In the genomic region with DNA sequence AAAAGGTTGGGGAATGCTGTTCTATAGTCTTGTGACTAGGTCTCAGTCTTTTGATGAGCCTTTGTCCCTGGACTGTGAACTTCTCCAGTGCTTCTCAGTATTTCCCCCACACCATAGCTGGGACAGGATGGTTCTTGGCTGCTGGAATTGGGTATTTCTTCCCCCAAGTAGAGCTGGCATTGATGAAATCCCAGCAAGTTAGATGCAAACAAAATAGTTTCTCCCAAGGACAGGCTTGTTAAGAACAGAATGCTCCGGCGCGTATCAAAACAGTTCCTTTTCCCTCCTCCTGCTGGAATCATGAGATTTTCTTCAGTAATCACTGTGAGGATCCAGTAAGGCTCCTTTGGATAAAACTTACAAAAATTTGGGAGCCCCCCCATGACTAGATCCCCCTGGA, we compare ENCODE assay signal across 22 cellular contexts.
DNase-seq lines count a peak whose midpoint lies in the region; FAIRE-seq and TF ChIP-seq lines count a peak whose summit lies in the region.
"Had no signal": no experiment of that assay in that cellular context is flagged by ENCODE, and none has a peak within 500 bp of the region (broad histone marks: within the 10 kb centered on the region; RNA-seq: fewer than 3 reads in every experiment).

No MANE protein-coding gene starts in this region.

- no peak overlapping the region for H4K91ac ChIP-seq in H1 (replicated peaks; ENCODE audit: insufficient read length, low read length)

- H3K14ac ChIP-seq in H1 (ENCODE audit: insufficient read length), result no peak overlapping the region

- H2AFZ ChIP-seq in H1 (ENCODE audit: low read length), result no peak overlapping the region

- H2AK5ac ChIP-seq in H1 (ENCODE audit: low read depth, low read length), result no peak overlapping the region
- no peak overlapping the region for H2AK5ac ChIP-seq in mesendoderm (ENCODE audit: low read length)

- H3K27ac ChIP-seq in H1 (ENCODE audit: low read depth, low read length), result no peak overlapping the region
- peak overlapping the region; percentile 13 for H3K27ac ChIP-seq in mesendoderm (ENCODE audit: low read depth, low read length)
- H3K27ac ChIP-seq in sigmoid colon, result peak overlapping the region; percentile 74 to 84 (median 78)
- H3K27ac ChIP-seq: C4-2B had no signal

- FAIRE-seq in H1 (lab: Jason Lieb, UNC), result no peak
- FAIRE-seq: D721Med, GM12891, HepG2 had no signal

- H4K20me1 ChIP-seq in H1 (replicated peaks in 1 of 2; ENCODE audit: control insufficient read depth in 1 of 2, insufficient read depth in 2 of 2, low read length in 2 of 2), result no peaks in the 10 kb centered on the region

- H2BK5ac ChIP-seq in H1 (ENCODE audit: low read depth, low read length) (no peak overlapping the region), mesendoderm (ENCODE audit: low read length) (no peak overlapping the region)

- H3K23ac ChIP-seq in H1 (ENCODE audit: insufficient read length) (no peak overlapping the region), mesendoderm (ENCODE audit: low read length) (no peak overlapping the region)

- no peak overlapping the region for H2BK20ac ChIP-seq in H1 (ENCODE audit: low read length)

- 100% methylated on average over 3 of the region's 3 CpGs; no CpG with 5 or more reads in 1 of the 2 experiments for WGBS in H1 (ENCODE audit: extremely low coverage in 1 of 2, insufficient coverage in 1 of 2, insufficient read length in 1 of 2, insufficient replicate concordance in 2 of 2, low coverage in 1 of 2, low lambda C conversion rate in 2 of 2, missing lambda C conversion rate in 1 of 2), 2 experiments
- no CpG with 5 or more reads among the region's 3 CpGs for WGBS in mesendoderm (ENCODE audit: extremely low coverage, insufficient coverage, low lambda C conversion rate)
- WGBS in sigmoid colon, 2 donors, result 94 to 96% methylated on average over 3 of the region's 3 CpGs

- H3K4ac ChIP-seq in H1 (replicated peaks; ENCODE audit: insufficient read length, low read depth, low read length), result no peak overlapping the region
- H3K4ac ChIP-seq in mesendoderm (ENCODE audit: low read depth, low read length), result no peak overlapping the region

- TF ChIP-seq RAD21 in H1 (IDR thresholded peaks at IDR 0.05 in 1 of 2, conservative IDR thresholded peaks at IDR 0.05 in 1 of 2; ENCODE audit: low read depth in 2 of 2, low read length in 2 of 2), result no peak

- H3K4me3 ChIP-seq in H1 (ENCODE audit: extremely low read depth in 1 of 4, insufficient read depth in 2 of 4, low read depth in 3 of 4, low read length in 4 of 4), result no peak overlapping the region
- no peak overlapping the region for H3K4me3 ChIP-seq in mesendoderm (ENCODE audit: low read length)
- H3K4me3 ChIP-seq in sigmoid colon, result no peak overlapping the region

- H3K56ac ChIP-seq in H1 (replicated peaks; ENCODE audit: insufficient read length, low read depth, low read length), result no peak overlapping the region
- no peak overlapping the region for H3K56ac ChIP-seq in mesendoderm (ENCODE audit: low read length)

- no peaks in the 10 kb centered on the region for H3K4me1 ChIP-seq in H1 (replicated peaks in 1 of 4; ENCODE audit: control insufficient read depth in 3 of 4, insufficient read depth in 4 of 4, low read length in 3 of 4)
- H3K4me1 ChIP-seq in mesendoderm (ENCODE audit: control insufficient read depth, low read depth, low read length), result peaks cover 3% of the 10 kb centered on the region
- peaks cover 0 to 27% (median 19%) of the 10 kb centered on the region in 4 donors for H3K4me1 ChIP-seq in sigmoid colon

- H4K5ac ChIP-seq in H1 (ENCODE audit: insufficient read length, low read depth, low read length) (no peak overlapping the region), mesendoderm (ENCODE audit: low read length) (no peak overlapping the region)

- TF ChIP-seq CTCF in H1 (IDR thresholded peaks at IDR 0.05; ENCODE audit: control extremely low read depth in 1 of 3, insufficient read depth in 1 of 3, low read depth in 1 of 3, low read length in 3 of 3), result no peak
- no peak for TF ChIP-seq CTCF in sigmoid colon (IDR thresholded peaks at IDR 0.05)

- peaks cover 0 to 8% (median 0%) of the 10 kb centered on the region in 4 experiments; a peak in 2 of 8 replicates for H3K36me3 ChIP-seq in H1 (ENCODE audit: control insufficient read depth in 2 of 4, insufficient read depth in 4 of 4, low read length in 3 of 4)
- H3K36me3 ChIP-seq in mesendoderm (ENCODE audit: control insufficient read depth, insufficient read depth, low read length), result no peaks in the 10 kb centered on the region
- H3K36me3 ChIP-seq in sigmoid colon, result no peaks in the 10 kb centered on the region

- H2BK15ac ChIP-seq in H1 (ENCODE audit: low read length) (no peak overlapping the region), mesendoderm (replicated peaks; ENCODE audit: low read depth) (no peak overlapping the region)

- H3K4me2 ChIP-seq in H1 (ENCODE audit: insufficient read depth in 1 of 2, low read depth in 2 of 2, low read length in 2 of 2) (no peak overlapping the region), mesendoderm (ENCODE audit: low read length) (no peak overlapping the region)

- peaks cover 2% of the 10 kb centered on the region; the same call in 1 of the 2 replicates for H3K79me1 ChIP-seq in H1 (ENCODE audit: low read depth, low read length)
- no peaks in the 10 kb centered on the region for H3K79me1 ChIP-seq in mesendoderm (ENCODE audit: low read length)

- POLR2A ChIA-PET in H1 (lab: Charles Lee; ENCODE audit: partially characterized antibody), result interaction anchor here (1.7 kb wide), 1 partner anchor 10 kb away, joined by 5 read pairs; no protein-coding TSS in a partner anchor

- TF ChIP-seq POLR2A in H1 (IDR thresholded peaks at IDR 0.05; ENCODE audit: control extremely low read depth in 1 of 2, low read depth in 2 of 2, low read length in 2 of 2) (no peak), sigmoid colon (IDR thresholded peaks at IDR 0.05) (no peak)

- H3K23me2 ChIP-seq in H1 (ENCODE audit: low read depth, low read length), result no peaks in the 10 kb centered on the region

- CTCF ChIA-PET in H1 (lab: Charles Lee; ENCODE audit: partially characterized antibody), result interaction anchor here (0.6 to 1.1 kb wide), 2 partner anchors 12 to 260 kb away, joined by 3 to 4 read pairs; no protein-coding TSS in a partner anchor

- H3K18ac ChIP-seq in H1 (ENCODE audit: extremely low read depth, low read length), result no peak overlapping the region
- H3K18ac ChIP-seq in mesendoderm (ENCODE audit: low read length), result peak overlapping the region; percentile 23

- no peak overlapping the region for H2BK12ac ChIP-seq in H1 (ENCODE audit: low read depth, low read length)

- H3K79me2 ChIP-seq in H1 (ENCODE audit: control insufficient read depth in 1 of 2, insufficient read depth in 2 of 2, low read length in 2 of 2), result peaks cover 0 to 5% of the 10 kb centered on the region in 2 experiments; a peak in 1 of 4 replicates
- no peaks in the 10 kb centered on the region for H3K79me2 ChIP-seq in mesendoderm (ENCODE audit: control insufficient read depth, insufficient read depth, low read length)

- H2BK120ac ChIP-seq in H1 (replicated peaks; ENCODE audit: low read depth, low read length), result peak overlapping the region; percentile 51
- H2BK120ac ChIP-seq in mesendoderm (ENCODE audit: low read depth, low read length), result no peak overlapping the region

- intact Hi-C loops in sigmoid colon (cut with DNase I), result loop anchor here (5.0 kb wide), 1 partner anchor 223 kb away; no protein-coding TSS in a partner anchor

- H3K27me3 ChIP-seq in H1 (replicated peaks in 1 of 4; ENCODE audit: control insufficient read depth in 3 of 4, extremely low read depth in 1 of 4, insufficient read depth in 3 of 4, low read length in 3 of 4) (no peaks in the 10 kb centered on the region), mesendoderm (ENCODE audit: insufficient read depth, low read length, poor library complexity) (no peaks in the 10 kb centered on the region), sigmoid colon (no peaks in the 10 kb centered on the region)

- H3K9ac ChIP-seq in H1 (replicated peaks in 1 of 4; ENCODE audit: extremely low read depth in 1 of 4, low read depth in 3 of 4, low read length in 3 of 4) (no peak overlapping the region), mesendoderm (ENCODE audit: low read length) (no peak overlapping the region)

- H4K8ac ChIP-seq in H1 (ENCODE audit: extremely low read depth, insufficient read depth, low read length) (no peak overlapping the region), mesendoderm (ENCODE audit: low read depth, low read length) (peak overlapping the region; percentile 65)

- H3K9me3 ChIP-seq in H1 (ENCODE audit: insufficient read depth in 2 of 2, low read depth in 1 of 2, low read length in 1 of 2), result no peaks in the 10 kb centered on the region
- H3K9me3 ChIP-seq in sigmoid colon, result no peaks in the 10 kb centered on the region

- DNase-seq in H1 (ENCODE audit: low read depth in 1 of 2, low spot score in 2 of 2), result no peak
- no peak for DNase-seq in mesendoderm
- DNase-seq in sigmoid colon, result no peak
- DNase-seq in activated CD8-positive, alpha-beta memory T cell treated with anti-CD3 and anti-CD28 coated beads, Interleukin-2, amount 50 U/mL, for 4 hours, result no peak
- no peak for DNase-seq in SKM-1 (lab: John Stamatoyannopoulos, UW; ENCODE audit: unreplicated experiment)
- no peak for DNase-seq in NCI-H187 treated with DMSO at 0.1 percent for 48 hours (lab: John Stamatoyannopoulos, UW)
- DNase-seq in activated T-cell treated with anti-CD3 and anti-CD28 coated beads for 4 hours, result no peak
- DNase-seq: ACHN, H7, HFFc6, KG1, NCI-H187, NCI-H226, NCI-H524, NCI-H82, OCI-M1, RPMI8226, SIG-M5 had no signal

- TF ChIP-seq EP300 in H1 (IDR thresholded peaks at IDR 0.05; ENCODE audit: borderline replicate concordance in 1 of 2, low read depth in 2 of 2, low read length in 2 of 2) (no peak), sigmoid colon (IDR thresholded peaks at IDR 0.05) (no peak)

TF ChIP-seq in H1, 55 proteins besides CTCF, POLR2A, EP300 and RAD21:
- no peak for TF ChIP-seq EGR1 (IDR thresholded peaks at IDR 0.05; ENCODE audit: borderline replicate concordance, low read depth, low read length)
- TF ChIP-seq RNF2 (IDR thresholded peaks at IDR 0.05; ENCODE audit: borderline replicate concordance, low read depth, low read length, missing control alignments, poor library complexity, severe bottlenecking), result no peak
- TF ChIP-seq, protein P1, sequence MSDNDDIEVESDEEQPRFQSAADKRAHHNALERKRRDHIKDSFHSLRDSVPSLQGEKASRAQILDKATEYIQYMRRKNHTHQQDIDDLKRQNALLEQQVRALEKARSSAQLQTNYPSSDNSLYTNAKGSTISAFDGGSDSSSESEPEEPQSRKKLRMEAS (IDR thresholded peaks at IDR 0.05), result no peak
- no peak for TF ChIP-seq KDM5A (IDR thresholded peaks at IDR 0.05; ENCODE audit: low read length)
